ENCODE assay signal across 12 cellular contexts in genomic region chr15:64455951-64456350, GRCh38. TPM values are rescaled to one million over a fixed set of nuclear protein-coding genes. Genes with fewer than 3 reads are reported as not detected.
A peak's percentile ranks its signal among the peaks of the same experiment; 100 is the strongest.
DNase-seq lines count a peak whose midpoint lies in the region; ATAC-seq and TF ChIP-seq lines count a peak whose summit lies in the region.
"Had no signal": no experiment of that assay in that cellular context is flagged by ENCODE, and none has a peak within 500 bp of the region (broad histone marks: within the 10 kb centered on the region; RNA-seq: fewer than 3 reads in every experiment).

No MANE protein-coding gene starts in this region.

- WGBS in transverse colon (ENCODE audit: low coverage in 1 of 2), 2 donors: 50 to 70% methylated on average over 1 to 3 of the region's 3 CpGs

- H3K27me3 ChIP-seq in transverse colon (no peaks in the 10 kb centered on the region), WERI-Rb-1 (ENCODE audit: insufficient read depth, low read depth, severe bottlenecking) (no peaks in the 10 kb centered on the region)
- H3K27me3 ChIP-seq: vagina had no signal

- peaks cover 0 to 48% (median 17%) of the 10 kb centered on the region in 4 donors for H3K4me1 ChIP-seq in transverse colon

- intact Hi-C loops in left colon (cut with DNase I, micrococcal nuclease): no loop called here
- intact Hi-C loops in transverse colon (cut with DNase I; ENCODE audit: low total_unique reads): no loop called here

- no peak for TF ChIP-seq CTCF in transverse colon (IDR thresholded peaks at IDR 0.05)
- TF ChIP-seq CTCF in WERI-Rb-1 (IDR thresholded peaks at IDR 0.05; ENCODE audit: low read depth, low read length): no peak

- no peak for ATAC-seq in activated naive CD8-positive, alpha-beta T cell treated with anti-CD3 and anti-CD28 coated beads, Interleukin-2, amount 50 U/mL, for 24 hours
- peak in 1 of 4 experiments; percentile 23 for ATAC-seq in T-cell (replicated peaks in 1 of 4)
- ATAC-seq in left colon: no peak
- ATAC-seq: GM23338, mucosa of descending colon had no signal

- POLR2A ChIA-PET in T-cell (lab: Charles Lee): no interaction called here

- no peaks in the 10 kb centered on the region for H3K36me3 ChIP-seq in transverse colon
- H3K36me3 ChIP-seq in WERI-Rb-1: no peaks in the 10 kb centered on the region

- CTCF ChIA-PET in T-cell (lab: Charles Lee): no interaction called here

- peak overlapping the region; percentile 30 for H3K4me3 Mint-ChIP-seq in activated naive CD8-positive, alpha-beta T cell
- no peak overlapping the region for H3K4me3 Mint-ChIP-seq in activated naive CD8-positive, alpha-beta T cell treated with anti-CD3 and anti-CD28 coated beads, Interleukin-2, amount 50 U/mL, for 24 hours
- H3K4me3 Mint-ChIP-seq in T-cell: peak overlapping the region in 1 of 3 donors; percentile 52
- H3K4me3 Mint-ChIP-seq: activated naive CD8-positive, alpha-beta T cell treated with anti-CD3 and anti-CD28 coated beads, Interleukin-2, amount 10 ng/mL, durations not matched to agents 7 days and 5 days; GM23338 had no signal

- H3K9me3 ChIP-seq in transverse colon: no peaks in the 10 kb centered on the region
- no peaks in the 10 kb centered on the region for H3K9me3 ChIP-seq in WERI-Rb-1 (ENCODE audit: severe bottlenecking)
- H3K9me3 ChIP-seq: mucosa of descending colon, vagina had no signal

- no peak overlapping the region for H3K4me3 ChIP-seq in transverse colon
- H3K4me3 ChIP-seq in WERI-Rb-1 (ENCODE audit: low read depth, low read length): no peak overlapping the region
- H3K4me3 ChIP-seq: GM23338, mucosa of descending colon, vagina had no signal

- peak overlapping the region; percentile 91 for H3K27ac Mint-ChIP-seq in activated naive CD8-positive, alpha-beta T cell
- no peak overlapping the region for H3K27ac Mint-ChIP-seq in activated naive CD8-positive, alpha-beta T cell treated with anti-CD3 and anti-CD28 coated beads, Interleukin-2, amount 50 U/mL, for 24 hours
- H3K27ac Mint-ChIP-seq in T-cell: peak overlapping the region; percentile 87 to 95
- H3K27ac Mint-ChIP-seq: activated naive CD8-positive, alpha-beta T cell treated with anti-CD3 and anti-CD28 coated beads, Interleukin-2, amount 10 ng/mL, durations not matched to agents 7 days and 5 days; GM23338 had no signal

- no peak for TF ChIP-seq POLR2A in transverse colon (IDR thresholded peaks at IDR 0.05)

- TF ChIP-seq EP300 in transverse colon (IDR thresholded peaks at IDR 0.05; ENCODE audit: low read depth): no peak

- DNase-seq in activated naive CD8-positive, alpha-beta T cell treated with anti-CD3 and anti-CD28 coated beads, Interleukin-2, amount 50 U/mL, for 24 hours: no peak
- peak in 6 of 34 experiments; percentile 6 to 29 (median 16) for DNase-seq in T-cell
- DNase-seq in left colon: peak; percentile 16 to 31
- peak; percentile 20 for DNase-seq in transverse colon
- DNase-seq in kidney tubule cell (ENCODE audit: low spot score): no peak
- DNase-seq in WERI-Rb-1: no peak
- no peak for DNase-seq in NCI-H1436 (lab: John Stamatoyannopoulos, UW)
- DNase-seq: activated naive CD8-positive, alpha-beta T cell treated with anti-CD3 and anti-CD28 coated beads, Interleukin-2, amount 10 ng/mL, durations not matched to agents 7 days and 5 days had no signal

- in situ Hi-C loops in transverse colon (cut with MboI; ENCODE audit: low pct_ligation_motif_present in 1 of 4, low pct_unique_long_range_greater_than_20kb in 1 of 4, low sequenced_read_pairs in 3 of 4): no loop called here

- H3K9me3 Mint-ChIP-seq in activated naive CD8-positive, alpha-beta T cell (ENCODE audit: low read depth): no peaks in the 10 kb centered on the region
- H3K9me3 Mint-ChIP-seq in activated naive CD8-positive, alpha-beta T cell treated with anti-CD3 and anti-CD28 coated beads, Interleukin-2, amount 50 U/mL, for 24 hours: no peaks in the 10 kb centered on the region
- H3K9me3 Mint-ChIP-seq in T-cell: no peaks in the 10 kb centered on the region
- H3K9me3 Mint-ChIP-seq: activated naive CD8-positive, alpha-beta T cell treated with anti-CD3 and anti-CD28 coated beads, Interleukin-2, amount 10 ng/mL, durations not matched to agents 7 days and 5 days; GM23338 had no signal

- peaks cover 2% of the 10 kb centered on the region for H3K36me3 Mint-ChIP-seq in activated naive CD8-positive, alpha-beta T cell
- H3K36me3 Mint-ChIP-seq in activated naive CD8-positive, alpha-beta T cell treated with anti-CD3 and anti-CD28 coated beads, Interleukin-2, amount 50 U/mL, for 24 hours (ENCODE audit: low read depth): peaks cover 3% of the 10 kb centered on the region
- peaks cover 4% of the 10 kb centered on the region for H3K36me3 Mint-ChIP-seq in T-cell

- peak overlapping the region; percentile 19 to 51 (median 31) for H3K27ac ChIP-seq in transverse colon
- H3K27ac ChIP-seq in WERI-Rb-1: no peak overlapping the region
- H3K27ac ChIP-seq: vagina had no signal

- H3K27me3 Mint-ChIP-seq in activated naive CD8-positive, alpha-beta T cell: no peaks in the 10 kb centered on the region
- no peaks in the 10 kb centered on the region for H3K27me3 Mint-ChIP-seq in activated naive CD8-positive, alpha-beta T cell treated with anti-CD3 and anti-CD28 coated beads, Interleukin-2, amount 50 U/mL, for 24 hours
- H3K27me3 Mint-ChIP-seq in T-cell: no peaks in the 10 kb centered on the region
- H3K27me3 Mint-ChIP-seq: activated naive CD8-positive, alpha-beta T cell treated with anti-CD3 and anti-CD28 coated beads, Interleukin-2, amount 10 ng/mL, durations not matched to agents 7 days and 5 days had no signal

- H3K4me1 Mint-ChIP-seq in activated naive CD8-positive, alpha-beta T cell (ENCODE audit: low read depth): peaks cover 66% of the 10 kb centered on the region
- peaks cover 58% of the 10 kb centered on the region for H3K4me1 Mint-ChIP-seq in activated naive CD8-positive, alpha-beta T cell treated with anti-CD3 and anti-CD28 coated beads, Interleukin-2, amount 50 U/mL, for 24 hours
- peaks cover 49 to 59% (median 58%) of the 10 kb centered on the region in 3 donors for H3K4me1 Mint-ChIP-seq in T-cell

RNA-seq across cellular contexts. Expression of gene ZNF609, which starts 4.4 kb away (rescaled TPM):
- 10 to 100 TPM; 52.7 to 81.8 (median 59.3) TPM for total RNA-seq in T-cell
- total RNA-seq in left colon: 10 to 100 TPM; 26.3 to 35.3 TPM
- 10 to 100 TPM; 16.1 to 34.8 (median 28.2) TPM for total RNA-seq in transverse colon

Comparison
In these comparisons a context has a peak if more than half of its experiments do, and no peak if none do; other contexts are left out.
1. DNase-seq: peak in left colon (2 of 2) and transverse colon (single experiment); none in activated naive CD8-positive, alpha-beta T cell treated with anti-CD3 and anti-CD28 coated beads, Interleukin-2, amount 50 U/mL, for 24 hours (single experiment), kidney tubule cell (single experiment), WERI-Rb-1 (single experiment) and NCI-H1436 (single experiment).